In the genomic region with DNA sequence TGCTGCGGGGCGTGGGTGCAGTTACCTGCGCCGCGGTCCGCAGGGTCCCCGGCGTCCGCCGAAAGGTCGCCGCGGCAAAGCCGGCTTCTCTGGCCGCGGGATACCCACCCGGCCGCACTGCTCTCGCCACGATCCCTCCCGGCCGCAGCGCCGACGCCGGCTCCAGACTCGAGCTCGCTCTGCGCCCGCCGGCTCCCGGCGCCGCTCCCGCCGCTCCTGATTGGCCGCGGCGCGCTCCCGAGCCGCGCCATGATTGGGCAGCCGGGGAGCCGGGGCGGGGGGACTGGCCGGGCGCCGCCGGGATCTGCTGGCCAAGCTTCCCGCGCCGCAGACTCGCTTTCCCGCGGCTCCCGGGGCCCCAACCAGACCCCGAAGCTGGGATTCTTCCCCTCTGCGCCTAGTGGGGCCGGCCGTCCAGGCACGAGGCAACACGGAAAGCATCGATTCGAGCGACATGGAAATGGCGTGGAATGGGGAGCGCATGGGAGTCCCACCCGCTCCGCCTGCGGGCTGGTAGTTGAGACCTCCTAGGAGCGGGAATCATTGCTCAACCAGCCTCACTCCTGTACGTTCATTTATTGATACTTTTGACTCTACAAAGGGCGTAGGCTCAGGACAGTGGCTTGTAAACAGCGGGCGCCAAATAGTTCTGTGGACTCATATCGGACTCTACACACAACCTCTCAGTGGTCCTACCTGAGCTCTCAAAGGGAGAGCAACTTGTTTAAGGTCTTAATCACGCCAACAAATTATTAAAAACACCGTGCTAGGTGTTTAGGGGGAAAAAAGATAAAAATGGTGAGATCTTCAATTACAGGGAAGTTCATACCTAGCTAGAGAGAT, we compare ENCODE assay signal across 8 cellular contexts. TPM values are rescaled to one million over a fixed set of nuclear protein-coding genes. Genes with fewer than 3 reads are reported as not detected.
DNase-seq lines count a peak whose midpoint lies in the region; ATAC-seq lines count a peak whose summit lies in the region.

No MANE protein-coding gene starts in this region.

- DNase-seq in Ammon's horn (ENCODE audit: low spot score) (peak; percentile 65), NCI-H524 treated with DMSO at 0.1 percent for 48 hours (lab: John Stamatoyannopoulos, UW) (peak; percentile 44), activated T-cell treated with anti-CD3 and anti-CD28 coated beads for 4 hours (peak; percentile 8), middle frontal gyrus (ENCODE audit: extremely low spot score, low spot score) (peak; percentile 44)
- DNase-seq in stimulated activated naive CD4-positive, alpha-beta T cell (lab: John Stamatoyannopoulos, UW), result peak in 4 of 6 experiments; percentile 4 to 8 (median 6)

- ATAC-seq in GM19035 (IDR thresholded peaks at IDR 0.05; ENCODE audit: unreplicated experiment) (peak; percentile 88), HG03196 (IDR thresholded peaks at IDR 0.05; ENCODE audit: unreplicated experiment) (peak; percentile 74), esophagus mucosa (peak; percentile 93)

RNA-seq across cellular contexts. Expression of a gene that starts 36.4 kb away (rescaled TPM):
- total RNA-seq in esophagus mucosa, result 54.0 TPM

Comparison
In these comparisons a context has a peak if more than half of its experiments do, and no peak if none do; other contexts are left out.
1. Peak in every context shown above with its lines: DNase-seq and ATAC-seq.
2. DNase-seq: peak in every context shown above with its lines; median percentile 65 in Ammon's horn; 44 in NCI-H524 treated with DMSO at 0.1 percent for 48 hours; 44 in middle frontal gyrus; 8 in activated T-cell treated with anti-CD3 and anti-CD28 coated beads for 4 hours; 6 in stimulated activated naive CD4-positive, alpha-beta T cell.